In the genomic region with DNA sequence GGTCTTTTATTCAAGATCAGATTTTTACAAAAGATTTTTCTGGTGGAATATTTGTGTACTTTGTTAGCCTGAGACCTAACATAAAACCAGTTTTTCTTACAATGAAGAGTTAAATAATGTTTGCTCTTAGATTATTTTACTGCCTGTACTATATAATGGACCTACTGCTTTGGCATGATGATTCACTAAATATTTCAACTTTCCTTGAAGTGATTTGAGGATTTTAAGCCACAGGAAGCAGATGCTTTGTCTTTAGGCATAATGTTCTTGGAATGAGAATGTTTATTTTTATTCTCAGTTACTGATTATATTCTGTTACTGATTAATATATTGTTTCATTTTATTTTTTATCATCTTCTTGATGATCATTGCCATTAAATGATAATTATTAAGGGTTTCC, we compare ENCODE assay signal across 19 cellular contexts.
DNase-seq lines count a peak whose midpoint lies in the region; ATAC-seq and TF ChIP-seq lines count a peak whose summit lies in the region.
"Had no signal": no experiment of that assay in that cellular context is flagged by ENCODE, and none has a peak within 500 bp of the region (broad histone marks: within the 10 kb centered on the region; RNA-seq: fewer than 3 reads in every experiment).

No MANE protein-coding gene starts in this region.

- H3K9me3 ChIP-seq in smooth muscle cell (replicated peaks; ENCODE audit: low read depth) = no peaks in the 10 kb centered on the region

- no peaks in the 10 kb centered on the region for H4K20me1 ChIP-seq in smooth muscle cell (ENCODE audit: low read depth)

- no peak overlapping the region for H3K4me3 ChIP-seq in smooth muscle cell
- H3K4me3 ChIP-seq: GM23248 had no signal

- no peaks in the 10 kb centered on the region for H3F3A ChIP-seq in smooth muscle cell (ENCODE audit: low read depth)

- H3K27me3 ChIP-seq in smooth muscle cell (ENCODE audit: low read depth) = no peaks in the 10 kb centered on the region

- no peak overlapping the region for H2AFZ ChIP-seq in smooth muscle cell (ENCODE audit: low read depth)
- H2AFZ ChIP-seq: GM23248 had no signal

- H3K79me2 ChIP-seq in smooth muscle cell (ENCODE audit: low read depth) = no peaks in the 10 kb centered on the region

- in situ Hi-C loops in ACHN (cut with HindIII; ENCODE audit: low pct_ligation_motif_present, low pct_unique_long_range_greater_than_20kb, low sequenced_read_pairs) = no loop called here

- H3K9ac ChIP-seq in smooth muscle cell (ENCODE audit: low read depth) = no peak overlapping the region
- H3K9ac ChIP-seq: GM23248 had no signal

- ATAC-seq in HG03097 (IDR thresholded peaks at IDR 0.05; ENCODE audit: low FRiP score, unreplicated experiment) = no peak
- ATAC-seq: HCT116 had no signal

- DNase-seq in NCI-H1048 (lab: John Stamatoyannopoulos, UW) (peak; percentile 52), amniotic epithelial cell (ENCODE audit: low read depth) (peak; percentile 38), glomerular visceral epithelial cell (ENCODE audit: extremely low spot score) (peak; percentile 33), smooth muscle cell (lab: John Stamatoyannopoulos, UW; ENCODE audit: unreplicated experiment) (no peak), middle frontal gyrus (ENCODE audit: extremely low spot score, low spot score) (no peak), ACHN (no peak)
- DNase-seq in activated CD8-positive, alpha-beta memory T cell treated with anti-CD3 and anti-CD28 coated beads for 24 hours = no peak
- DNase-seq: DMS79, GM23248, Karpas-422, MM.1S, NCI-H1105, NCI-H2081, NCI-H2171 treated with DMSO at 0.1 percent for 48 hours, NCI-H748 treated with DMSO at 0.1 percent for 48 hours, OCI-M1, SHP77 treated with DMSO at 0.1 percent for 48 hours had no signal

- H3K27ac ChIP-seq in smooth muscle cell (ENCODE audit: low read depth) = no peak overlapping the region
- H3K27ac ChIP-seq: GM23248 had no signal

- no peaks in the 10 kb centered on the region for H3K36me3 ChIP-seq in smooth muscle cell (ENCODE audit: low read depth)

- H3K4me1 ChIP-seq in smooth muscle cell (ENCODE audit: low read depth) = no peaks in the 10 kb centered on the region

- peak overlapping the region; percentile 25 for H3K4me2 ChIP-seq in smooth muscle cell

- no peak for TF ChIP-seq CTCF in smooth muscle cell (IDR thresholded peaks at IDR 0.05; ENCODE audit: borderline replicate concordance, insufficient read depth, poor library complexity, severe bottlenecking)

Comparison
In these comparisons a context has a peak if more than half of its experiments do, and no peak if none do; other contexts are left out.
1. DNase-seq: peak in NCI-H1048 (single experiment), amniotic epithelial cell (single experiment) and glomerular visceral epithelial cell (single experiment); none in smooth muscle cell (single experiment), middle frontal gyrus (single experiment), ACHN (single experiment) and activated CD8-positive, alpha-beta memory T cell treated with anti-CD3 and anti-CD28 coated beads for 24 hours (single experiment).